ENCODE assay signal across 1 cellular context in the genomic region with DNA sequence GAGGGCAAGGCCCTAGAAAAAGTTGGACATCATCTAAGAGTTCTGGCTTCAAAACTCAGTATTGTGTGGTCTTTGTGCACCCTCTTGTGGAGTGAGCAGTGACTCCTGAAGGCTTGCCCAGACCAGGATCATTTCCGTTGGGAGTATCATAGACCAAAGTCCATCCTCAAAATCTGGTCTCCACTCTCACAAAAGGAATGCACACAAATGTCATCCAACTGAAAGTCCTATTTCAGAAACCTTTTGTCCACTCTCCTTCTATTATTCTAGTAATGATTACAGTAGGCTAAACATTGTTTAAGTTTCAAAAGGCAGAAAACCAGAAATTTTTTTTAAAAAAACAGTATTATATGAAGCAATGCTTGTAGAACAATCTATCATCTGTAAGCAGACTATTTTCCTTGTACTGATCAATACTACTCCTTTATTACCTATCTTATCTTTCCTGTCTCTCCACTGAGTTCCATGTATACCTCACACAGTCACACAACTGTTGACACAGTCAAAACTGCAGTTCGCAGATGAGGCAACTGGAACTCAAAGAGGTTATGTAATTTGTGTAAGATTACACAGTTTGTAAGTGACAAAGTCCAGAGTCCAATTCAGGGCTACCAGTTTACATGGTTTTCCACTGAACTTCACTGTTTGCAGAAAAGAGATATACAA.
TF ChIP-seq lines count a peak whose summit lies in the region.

No MANE protein-coding gene starts in this region.

TF ChIP-seq in HepG2, 621 proteins besides CTCF, POLR2A, EP300 and RAD21 (continued from another document and continues in another):
- TF ChIP-seq, protein P1, sequence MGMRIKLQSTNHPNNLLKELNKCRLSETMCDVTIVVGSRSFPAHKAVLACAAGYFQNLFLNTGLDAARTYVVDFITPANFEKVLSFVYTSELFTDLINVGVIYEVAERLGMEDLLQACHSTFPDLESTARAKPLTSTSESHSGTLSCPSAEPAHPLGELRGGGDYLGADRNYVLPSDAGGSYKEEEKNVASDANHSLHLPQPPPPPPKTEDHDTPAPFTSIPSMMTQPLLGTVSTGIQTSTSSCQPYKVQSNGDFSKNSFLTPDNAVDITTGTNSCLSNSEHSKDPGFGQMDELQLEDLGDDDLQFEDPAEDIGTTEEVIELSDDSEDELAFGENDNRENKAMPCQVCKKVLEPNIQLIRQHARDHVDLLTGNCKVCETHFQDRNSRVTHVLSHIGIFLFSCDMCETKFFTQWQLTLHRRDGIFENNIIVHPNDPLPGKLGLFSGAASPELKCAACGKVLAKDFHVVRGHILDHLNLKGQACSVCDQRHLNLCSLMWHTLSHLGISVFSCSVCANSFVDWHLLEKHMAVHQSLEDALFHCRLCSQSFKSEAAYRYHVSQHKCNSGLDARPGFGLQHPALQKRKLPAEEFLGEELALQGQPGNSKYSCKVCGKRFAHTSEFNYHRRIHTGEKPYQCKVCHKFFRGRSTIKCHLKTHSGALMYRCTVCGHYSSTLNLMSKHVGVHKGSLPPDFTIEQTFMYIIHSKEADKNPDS (CRISPR knock-in tag; IDR thresholded peaks at IDR 0.05), result peak; percentile 84; the same call in 1 of the 2 replicates
- TF ChIP-seq MIER3 (CRISPR knock-in tag; IDR thresholded peaks at IDR 0.05; ENCODE audit: borderline replicate concordance) (peak; percentile 92), ZNF138 (CRISPR knock-in tag; IDR thresholded peaks at IDR 0.05; ENCODE audit: low read depth) (no peak), DNMT1 (CRISPR knock-in tag; IDR thresholded peaks at IDR 0.05) (no peak), IRF2 (CRISPR knock-in tag; IDR thresholded peaks at IDR 0.05) (peak; percentile 94), ZBTB42 (CRISPR knock-in tag; IDR thresholded peaks at IDR 0.05) (no peak), SPEN (CRISPR knock-in tag; IDR thresholded peaks at IDR 0.05; ENCODE audit: low read depth) (peak; percentile 54; the same call in 1 of the 2 replicates), KDM4B (CRISPR knock-in tag; IDR thresholded peaks at IDR 0.05) (peak; percentile 77; the same call in 1 of the 2 replicates), EHMT2 (IDR thresholded peaks at IDR 0.05; ENCODE audit: borderline replicate concordance, low read depth, low read length) (peak; percentile 93; the same call in 1 of the 2 replicates), SMC3 (IDR thresholded peaks at IDR 0.05; ENCODE audit: low read length) (peak; percentile 85), ZNF12 (CRISPR knock-in tag; IDR thresholded peaks at IDR 0.05) (peak; percentile 62; the same call in 1 of the 2 replicates), KLF9 (CRISPR knock-in tag; IDR thresholded peaks at IDR 0.05; ENCODE audit: low read depth) (0 out of 2 replicates have a peak, but pooled peaks have one; percentile 24), ZNF709 (CRISPR knock-in tag; IDR thresholded peaks at IDR 0.05) (no peak), ZNF510 (CRISPR knock-in tag; IDR thresholded peaks at IDR 0.05; ENCODE audit: low read depth) (no peak), ZNF749 (CRISPR knock-in tag; IDR thresholded peaks at IDR 0.05; ENCODE audit: borderline replicate concordance) (peak; percentile 45; the same call in 1 of the 2 replicates), MIXL1 (CRISPR knock-in tag; IDR thresholded peaks at IDR 0.05) (peak; percentile 94), ZNF616 (CRISPR knock-in tag; IDR thresholded peaks at IDR 0.05; ENCODE audit: low read depth) (no peak), ZNF572 (CRISPR knock-in tag; IDR thresholded peaks at IDR 0.05) (no peak), WIZ (CRISPR knock-in tag; IDR thresholded peaks at IDR 0.05) (peak; percentile 90; the same call in 1 of the 2 replicates), RBAK (CRISPR knock-in tag; IDR thresholded peaks at IDR 0.05) (no peak), FOXA1 (IDR thresholded peaks at IDR 0.05) (no peak), FOXA1 (CRISPR knock-in tag; IDR thresholded peaks at IDR 0.05) (peak; percentile 95), ZBTB3 (CRISPR knock-in tag; IDR thresholded peaks at IDR 0.05; ENCODE audit: borderline replicate concordance, low read depth) (0 out of 2 replicates have a peak, but pooled peaks have one; percentile 51), ZNF589 (CRISPR knock-in tag; conservative IDR thresholded peaks at IDR 0.05) (peak; percentile 91), TOPORS (CRISPR knock-in tag; IDR thresholded peaks at IDR 0.05) (no peak), ZNF720 (CRISPR knock-in tag; IDR thresholded peaks at IDR 0.05) (no peak), KAT8 (CRISPR knock-in tag; IDR thresholded peaks at IDR 0.05) (peak; percentile 75), ZNF101 (CRISPR knock-in tag; IDR thresholded peaks at IDR 0.05; ENCODE audit: borderline replicate concordance, low read depth) (no peak), NR2F2 (IDR thresholded peaks at IDR 0.05; ENCODE audit: borderline replicate concordance, low read depth) (peak; percentile 67; the same call in 1 of the 2 replicates), GABPB1 (CRISPR knock-in tag; IDR thresholded peaks at IDR 0.05) (0 out of 2 replicates have a peak, but pooled peaks have one; percentile 43), ZNF326 (CRISPR knock-in tag; IDR thresholded peaks at IDR 0.05; ENCODE audit: borderline replicate concordance) (no peak), SALL1 (CRISPR knock-in tag; IDR thresholded peaks at IDR 0.05) (peak; percentile 71; the same call in 1 of the 2 replicates), KDM6A (CRISPR knock-in tag; IDR thresholded peaks at IDR 0.05; ENCODE audit: low read depth) (peak; percentile 90)
- TF ChIP-seq, protein P2, sequence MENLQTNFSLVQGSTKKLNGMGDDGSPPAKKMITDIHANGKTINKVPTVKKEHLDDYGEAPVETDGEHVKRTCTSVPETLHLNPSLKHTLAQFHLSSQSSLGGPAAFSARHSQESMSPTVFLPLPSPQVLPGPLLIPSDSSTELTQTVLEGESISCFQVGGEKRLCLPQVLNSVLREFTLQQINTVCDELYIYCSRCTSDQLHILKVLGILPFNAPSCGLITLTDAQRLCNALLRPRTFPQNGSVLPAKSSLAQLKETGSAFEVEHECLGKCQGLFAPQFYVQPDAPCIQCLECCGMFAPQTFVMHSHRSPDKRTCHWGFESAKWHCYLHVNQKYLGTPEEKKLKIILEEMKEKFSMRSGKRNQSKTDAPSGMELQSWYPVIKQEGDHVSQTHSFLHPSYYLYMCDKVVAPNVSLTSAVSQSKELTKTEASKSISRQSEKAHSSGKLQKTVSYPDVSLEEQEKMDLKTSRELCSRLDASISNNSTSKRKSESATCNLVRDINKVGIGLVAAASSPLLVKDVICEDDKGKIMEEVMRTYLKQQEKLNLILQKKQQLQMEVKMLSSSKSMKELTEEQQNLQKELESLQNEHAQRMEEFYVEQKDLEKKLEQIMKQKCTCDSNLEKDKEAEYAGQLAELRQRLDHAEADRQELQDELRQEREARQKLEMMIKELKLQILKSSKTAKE (CRISPR knock-in tag; IDR thresholded peaks at IDR 0.05; ENCODE audit: borderline replicate concordance), result peak; percentile 64; the same call in 1 of the 2 replicates
- TF ChIP-seq, protein P3, sequence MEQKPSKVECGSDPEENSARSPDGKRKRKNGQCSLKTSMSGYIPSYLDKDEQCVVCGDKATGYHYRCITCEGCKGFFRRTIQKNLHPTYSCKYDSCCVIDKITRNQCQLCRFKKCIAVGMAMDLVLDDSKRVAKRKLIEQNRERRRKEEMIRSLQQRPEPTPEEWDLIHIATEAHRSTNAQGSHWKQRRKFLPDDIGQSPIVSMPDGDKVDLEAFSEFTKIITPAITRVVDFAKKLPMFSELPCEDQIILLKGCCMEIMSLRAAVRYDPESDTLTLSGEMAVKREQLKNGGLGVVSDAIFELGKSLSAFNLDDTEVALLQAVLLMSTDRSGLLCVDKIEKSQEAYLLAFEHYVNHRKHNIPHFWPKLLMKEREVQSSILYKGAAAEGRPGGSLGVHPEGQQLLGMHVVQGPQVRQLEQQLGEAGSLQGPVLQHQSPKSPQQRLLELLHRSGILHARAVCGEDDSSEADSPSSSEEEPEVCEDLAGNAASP (CRISPR knock-in tag; IDR thresholded peaks at IDR 0.05; ENCODE audit: borderline replicate concordance), result peak; percentile 87; the same call in 1 of the 2 replicates
- TF ChIP-seq, protein P4, sequence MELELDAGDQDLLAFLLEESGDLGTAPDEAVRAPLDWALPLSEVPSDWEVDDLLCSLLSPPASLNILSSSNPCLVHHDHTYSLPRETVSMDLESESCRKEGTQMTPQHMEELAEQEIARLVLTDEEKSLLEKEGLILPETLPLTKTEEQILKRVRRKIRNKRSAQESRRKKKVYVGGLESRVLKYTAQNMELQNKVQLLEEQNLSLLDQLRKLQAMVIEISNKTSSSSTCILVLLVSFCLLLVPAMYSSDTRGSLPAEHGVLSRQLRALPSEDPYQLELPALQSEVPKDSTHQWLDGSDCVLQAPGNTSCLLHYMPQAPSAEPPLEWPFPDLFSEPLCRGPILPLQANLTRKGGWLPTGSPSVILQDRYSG (CRISPR knock-in tag; IDR thresholded peaks at IDR 0.05), result no peak
- TF ChIP-seq, protein P5, sequence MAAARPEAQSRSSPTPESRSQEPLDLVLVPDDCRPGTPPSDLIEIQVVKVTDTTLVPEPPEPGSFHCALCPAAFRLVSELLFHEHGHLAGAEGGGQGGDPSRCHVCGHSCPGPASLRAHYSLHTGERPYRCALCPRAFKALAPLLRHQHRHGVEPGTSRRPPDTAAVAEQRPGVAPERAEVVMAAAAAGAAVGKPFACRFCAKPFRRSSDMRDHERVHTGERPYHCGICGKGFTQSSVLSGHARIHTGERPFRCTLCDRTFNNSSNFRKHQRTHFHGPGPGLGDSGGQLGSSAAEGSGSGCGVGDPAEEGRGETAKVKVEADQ (CRISPR knock-in tag; IDR thresholded peaks at IDR 0.05; ENCODE audit: borderline replicate concordance), result no peak; the same call in 1 of the 2 replicates
- TF ChIP-seq, protein P6, sequence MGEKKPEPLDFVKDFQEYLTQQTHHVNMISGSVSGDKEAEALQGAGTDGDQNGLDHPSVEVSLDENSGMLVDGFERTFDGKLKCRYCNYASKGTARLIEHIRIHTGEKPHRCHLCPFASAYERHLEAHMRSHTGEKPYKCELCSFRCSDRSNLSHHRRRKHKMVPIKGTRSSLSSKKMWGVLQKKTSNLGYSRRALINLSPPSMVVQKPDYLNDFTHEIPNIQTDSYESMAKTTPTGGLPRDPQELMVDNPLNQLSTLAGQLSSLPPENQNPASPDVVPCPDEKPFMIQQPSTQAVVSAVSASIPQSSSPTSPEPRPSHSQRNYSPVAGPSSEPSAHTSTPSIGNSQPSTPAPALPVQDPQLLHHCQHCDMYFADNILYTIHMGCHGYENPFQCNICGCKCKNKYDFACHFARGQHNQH (CRISPR knock-in tag; IDR thresholded peaks at IDR 0.05), result peak; percentile 93
- TF ChIP-seq, protein P7, sequence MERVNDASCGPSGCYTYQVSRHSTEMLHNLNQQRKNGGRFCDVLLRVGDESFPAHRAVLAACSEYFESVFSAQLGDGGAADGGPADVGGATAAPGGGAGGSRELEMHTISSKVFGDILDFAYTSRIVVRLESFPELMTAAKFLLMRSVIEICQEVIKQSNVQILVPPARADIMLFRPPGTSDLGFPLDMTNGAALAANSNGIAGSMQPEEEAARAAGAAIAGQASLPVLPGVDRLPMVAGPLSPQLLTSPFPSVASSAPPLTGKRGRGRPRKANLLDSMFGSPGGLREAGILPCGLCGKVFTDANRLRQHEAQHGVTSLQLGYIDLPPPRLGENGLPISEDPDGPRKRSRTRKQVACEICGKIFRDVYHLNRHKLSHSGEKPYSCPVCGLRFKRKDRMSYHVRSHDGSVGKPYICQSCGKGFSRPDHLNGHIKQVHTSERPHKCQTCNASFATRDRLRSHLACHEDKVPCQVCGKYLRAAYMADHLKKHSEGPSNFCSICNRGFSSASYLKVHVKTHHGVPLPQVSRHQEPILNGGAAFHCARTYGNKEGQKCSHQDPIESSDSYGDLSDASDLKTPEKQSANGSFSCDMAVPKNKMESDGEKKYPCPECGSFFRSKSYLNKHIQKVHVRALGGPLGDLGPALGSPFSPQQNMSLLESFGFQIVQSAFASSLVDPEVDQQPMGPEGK (CRISPR knock-in tag; IDR thresholded peaks at IDR 0.05), result peak; percentile 15; the same call in 1 of the 2 replicates
- TF ChIP-seq, protein P8, sequence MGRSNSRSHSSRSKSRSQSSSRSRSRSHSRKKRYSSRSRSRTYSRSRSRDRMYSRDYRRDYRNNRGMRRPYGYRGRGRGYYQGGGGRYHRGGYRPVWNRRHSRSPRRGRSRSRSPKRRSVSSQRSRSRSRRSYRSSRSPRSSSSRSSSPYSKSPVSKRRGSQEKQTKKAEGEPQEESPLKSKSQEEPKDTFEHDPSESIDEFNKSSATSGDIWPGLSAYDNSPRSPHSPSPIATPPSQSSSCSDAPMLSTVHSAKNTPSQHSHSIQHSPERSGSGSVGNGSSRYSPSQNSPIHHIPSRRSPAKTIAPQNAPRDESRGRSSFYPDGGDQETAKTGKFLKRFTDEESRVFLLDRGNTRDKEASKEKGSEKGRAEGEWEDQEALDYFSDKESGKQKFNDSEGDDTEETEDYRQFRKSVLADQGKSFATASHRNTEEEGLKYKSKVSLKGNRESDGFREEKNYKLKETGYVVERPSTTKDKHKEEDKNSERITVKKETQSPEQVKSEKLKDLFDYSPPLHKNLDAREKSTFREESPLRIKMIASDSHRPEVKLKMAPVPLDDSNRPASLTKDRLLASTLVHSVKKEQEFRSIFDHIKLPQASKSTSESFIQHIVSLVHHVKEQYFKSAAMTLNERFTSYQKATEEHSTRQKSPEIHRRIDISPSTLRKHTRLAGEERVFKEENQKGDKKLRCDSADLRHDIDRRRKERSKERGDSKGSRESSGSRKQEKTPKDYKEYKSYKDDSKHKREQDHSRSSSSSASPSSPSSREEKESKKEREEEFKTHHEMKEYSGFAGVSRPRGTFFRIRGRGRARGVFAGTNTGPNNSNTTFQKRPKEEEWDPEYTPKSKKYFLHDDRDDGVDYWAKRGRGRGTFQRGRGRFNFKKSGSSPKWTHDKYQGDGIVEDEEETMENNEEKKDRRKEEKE (IDR thresholded peaks at IDR 0.05), result no peak
- TF ChIP-seq, protein P9, sequence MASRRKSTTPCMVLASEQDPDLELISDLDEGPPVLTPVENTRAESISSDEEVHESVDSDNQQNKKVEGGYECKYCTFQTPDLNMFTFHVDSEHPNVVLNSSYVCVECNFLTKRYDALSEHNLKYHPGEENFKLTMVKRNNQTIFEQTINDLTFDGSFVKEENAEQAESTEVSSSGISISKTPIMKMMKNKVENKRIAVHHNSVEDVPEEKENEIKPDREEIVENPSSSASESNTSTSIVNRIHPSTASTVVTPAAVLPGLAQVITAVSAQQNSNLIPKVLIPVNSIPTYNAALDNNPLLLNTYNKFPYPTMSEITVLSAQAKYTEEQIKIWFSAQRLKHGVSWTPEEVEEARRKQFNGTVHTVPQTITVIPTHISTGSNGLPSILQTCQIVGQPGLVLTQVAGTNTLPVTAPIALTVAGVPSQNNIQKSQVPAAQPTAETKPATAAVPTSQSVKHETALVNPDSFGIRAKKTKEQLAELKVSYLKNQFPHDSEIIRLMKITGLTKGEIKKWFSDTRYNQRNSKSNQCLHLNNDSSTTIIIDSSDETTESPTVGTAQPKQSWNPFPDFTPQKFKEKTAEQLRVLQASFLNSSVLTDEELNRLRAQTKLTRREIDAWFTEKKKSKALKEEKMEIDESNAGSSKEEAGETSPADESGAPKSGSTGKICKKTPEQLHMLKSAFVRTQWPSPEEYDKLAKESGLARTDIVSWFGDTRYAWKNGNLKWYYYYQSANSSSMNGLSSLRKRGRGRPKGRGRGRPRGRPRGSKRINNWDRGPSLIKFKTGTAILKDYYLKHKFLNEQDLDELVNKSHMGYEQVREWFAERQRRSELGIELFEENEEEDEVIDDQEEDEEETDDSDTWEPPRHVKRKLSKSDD (CRISPR knock-in tag; IDR thresholded peaks at IDR 0.05; ENCODE audit: low read depth), result 0 out of 2 replicates have a peak, but pooled peaks have one; percentile 46
- TF ChIP-seq, protein P10, sequence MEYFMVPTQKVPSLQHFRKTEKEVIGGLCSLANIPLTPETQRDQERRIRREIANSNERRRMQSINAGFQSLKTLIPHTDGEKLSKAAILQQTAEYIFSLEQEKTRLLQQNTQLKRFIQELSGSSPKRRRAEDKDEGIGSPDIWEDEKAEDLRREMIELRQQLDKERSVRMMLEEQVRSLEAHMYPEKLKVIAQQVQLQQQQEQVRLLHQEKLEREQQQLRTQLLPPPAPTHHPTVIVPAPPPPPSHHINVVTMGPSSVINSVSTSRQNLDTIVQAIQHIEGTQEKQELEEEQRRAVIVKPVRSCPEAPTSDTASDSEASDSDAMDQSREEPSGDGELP (IDR thresholded peaks at IDR 0.05; ENCODE audit: borderline replicate concordance, low read depth), result peak; percentile 23; the same call in 1 of the 2 replicates
